Comparison of ENCODE assay signal across 11 cellular contexts in the genomic region with DNA sequence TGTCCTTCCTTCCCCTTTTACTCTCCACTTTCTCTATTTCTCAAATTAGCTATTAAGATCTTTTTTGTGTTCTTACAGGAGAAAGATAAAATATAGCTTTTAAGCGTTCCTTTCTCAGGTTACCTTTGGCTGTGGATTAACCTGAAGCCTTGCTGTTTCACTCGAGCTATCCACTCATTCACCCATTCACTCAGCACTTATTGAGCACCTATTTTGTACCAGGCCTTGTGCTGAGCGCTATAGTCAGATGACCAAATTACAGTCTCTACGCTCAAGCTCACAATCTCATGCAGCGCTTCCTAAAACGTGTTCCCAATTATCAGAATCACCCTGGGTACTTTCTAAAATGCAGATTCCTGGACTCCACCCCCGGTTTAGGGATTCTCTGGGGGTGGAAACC.
A peak's percentile ranks its signal among the peaks of the same experiment; 100 is the strongest.
DNase-seq lines count a peak whose midpoint lies in the region; ATAC-seq and TF ChIP-seq lines count a peak whose summit lies in the region.
"Had no signal": no experiment of that assay in that cellular context is flagged by ENCODE, and none has a peak within 500 bp of the region (broad histone marks: within the 10 kb centered on the region; RNA-seq: fewer than 3 reads in every experiment).

No MANE protein-coding gene starts in this region.

- no peaks in the 10 kb centered on the region for H3K9me3 ChIP-seq in RWPE2 (ENCODE audit: severe bottlenecking)
- H3K9me3 ChIP-seq: tibial nerve had no signal

- H3K4me1 ChIP-seq in RWPE2 (ENCODE audit: insufficient read depth, poor library complexity, severe bottlenecking): peaks cover 46% of the 10 kb centered on the region

- no peaks in the 10 kb centered on the region for H3K27me3 ChIP-seq in RWPE2 (ENCODE audit: insufficient read depth, poor library complexity, severe bottlenecking)
- H3K27me3 ChIP-seq: tibial nerve had no signal

- DNase-seq in T-helper 2 cell treated with Interferon-gamma antibody and Interleukin-4, amounts not matched to agents 5 μg/mL and 100 μg/mL, for 36 hours (ENCODE audit: low spot score): no peak
- no peak for DNase-seq in T-helper 2 cell
- no peak for DNase-seq in RWPE2 (ENCODE audit: low spot score)
- no peak for DNase-seq in epithelial cell of esophagus (ENCODE audit: low read depth)
- no peak for DNase-seq in retinal pigment epithelial cell (ENCODE audit: low read depth)
- no peak for DNase-seq in NCI-H1092 (lab: John Stamatoyannopoulos, UW)
- DNase-seq in DMS 273 (lab: John Stamatoyannopoulos, UW; ENCODE audit: unreplicated experiment): no peak
- no peak for DNase-seq in superior temporal gyrus (ENCODE audit: extremely low spot score)
- DNase-seq: NCI-H69 had no signal

- H3K4me3 ChIP-seq in RWPE2 (ENCODE audit: severe bottlenecking) (peak overlapping the region; percentile 84), epithelial cell of esophagus (ENCODE audit: low read length) (peak overlapping the region; percentile 59), retinal pigment epithelial cell (ENCODE audit: low read length) (peak overlapping the region; percentile 90)

- peaks cover 27% of the 10 kb centered on the region for H3K4me1 Mint-ChIP-seq in T-helper 2 cell treated with Interferon-gamma antibody and Interleukin-4, amounts not matched to agents 5 μg/mL and 100 μg/mL, for 36 hours (ENCODE audit: low read depth)

- no peak for ATAC-seq in RWPE2 (ENCODE audit: low read depth)

- H3K36me3 Mint-ChIP-seq in T-helper 2 cell treated with Interferon-gamma antibody and Interleukin-4, amounts not matched to agents 5 μg/mL and 100 μg/mL, for 36 hours (ENCODE audit: low read depth): no peaks in the 10 kb centered on the region

- H3K27ac ChIP-seq in RWPE2 (ENCODE audit: poor library complexity, severe bottlenecking): peak overlapping the region; percentile 79

- peak overlapping the region; percentile 91 for H3K4me3 Mint-ChIP-seq in T-helper 2 cell treated with Interferon-gamma antibody and Interleukin-4, amounts not matched to agents 5 μg/mL and 100 μg/mL, for 36 hours

- H3K9me3 Mint-ChIP-seq in T-helper 2 cell treated with Interferon-gamma antibody and Interleukin-4, amounts not matched to agents 5 μg/mL and 100 μg/mL, for 36 hours: no peaks in the 10 kb centered on the region
- H3K9me3 Mint-ChIP-seq: dendritic cell treated with granulocyte-macrophage colony-stimulating factor and Interleukin-4, amounts not matched to agents 40 ng/mL and 50 ng/mL, for 4 days had no signal

- no peak for TF ChIP-seq CTCF in RWPE2 (IDR thresholded peaks at IDR 0.05; ENCODE audit: poor library complexity, severe bottlenecking)
- TF ChIP-seq CTCF in epithelial cell of esophagus (IDR thresholded peaks at IDR 0.05; ENCODE audit: insufficient read depth, low read depth, low read length, missing control alignments): no peak
- no peak for TF ChIP-seq CTCF in retinal pigment epithelial cell (conservative IDR thresholded peaks at IDR 0.05; ENCODE audit: low read depth, low read length)

- peaks cover 20% of the 10 kb centered on the region for H3K36me3 ChIP-seq in RWPE2 (ENCODE audit: low read depth)
- H3K36me3 ChIP-seq: tibial nerve had no signal

- H3K27ac Mint-ChIP-seq in T-helper 2 cell treated with Interferon-gamma antibody and Interleukin-4, amounts not matched to agents 5 μg/mL and 100 μg/mL, for 36 hours: peak overlapping the region; percentile 3

- no peaks in the 10 kb centered on the region for H3K27me3 Mint-ChIP-seq in T-helper 2 cell treated with Interferon-gamma antibody and Interleukin-4, amounts not matched to agents 5 μg/mL and 100 μg/mL, for 36 hours (ENCODE audit: low read depth)
